13 cellular contexts compared by ENCODE assay signal in genomic region chrX:13377537-13377936, GRCh38. TPM values are rescaled to one million over a fixed set of nuclear protein-coding genes. Genes with fewer than 3 reads are reported as not detected.
DNase-seq lines count a peak whose midpoint lies in the region; ATAC-seq and TF ChIP-seq lines count a peak whose summit lies in the region.
"Had no signal": no experiment of that assay in that cellular context is flagged by ENCODE, and none has a peak within 500 bp of the region (broad histone marks: within the 10 kb centered on the region; RNA-seq: fewer than 3 reads in every experiment).

No MANE protein-coding gene starts in this region.

- intact Hi-C loops in thyroid gland (cut with DNase I), result no loop called here

- no peak overlapping the region for H3K27ac ChIP-seq in thyroid gland

- H3K36me3 ChIP-seq in Loucy (ENCODE audit: insufficient read depth, low read length) (no peaks in the 10 kb centered on the region), thyroid gland (no peaks in the 10 kb centered on the region)
- H3K36me3 ChIP-seq: spleen had no signal

- H3K4me3 ChIP-seq in Loucy (ENCODE audit: low read length, poor library complexity, severe bottlenecking), result no peak overlapping the region
- H3K4me3 ChIP-seq in thyroid gland (replicated peaks in 1 of 3), result no peak overlapping the region
- H3K4me3 ChIP-seq: spleen had no signal

- WGBS in thyroid gland, 2 donors, result 76% methylated on average over 7 of the region's 7 CpGs

- H3K4me1 ChIP-seq in Loucy (ENCODE audit: insufficient read depth, low read length, poor library complexity, severe bottlenecking) (peaks cover 12% of the 10 kb centered on the region), thyroid gland (no peaks in the 10 kb centered on the region)
- H3K4me1 ChIP-seq: spleen had no signal

- peak overlapping the region; percentile 57 for H3K4me2 ChIP-seq in Loucy (ENCODE audit: low read depth, low read length, poor library complexity, severe bottlenecking)

- no peaks in the 10 kb centered on the region for H3K9me3 ChIP-seq in Loucy (ENCODE audit: insufficient read depth, low read depth, low read length)
- no peaks in the 10 kb centered on the region for H3K9me3 ChIP-seq in thyroid gland
- H3K9me3 ChIP-seq: spleen had no signal

- no peaks in the 10 kb centered on the region for H3F3A ChIP-seq in Loucy (ENCODE audit: low read depth)

- no peaks in the 10 kb centered on the region for H3K79me2 ChIP-seq in Loucy (ENCODE audit: insufficient read depth, low read length)

- TF ChIP-seq CTCF in AG09319 (IDR thresholded peaks at IDR 0.05; ENCODE audit: low read depth, low read length) (no peak), Loucy (conservative IDR thresholded peaks at IDR 0.05; ENCODE audit: low read length) (no peak), thyroid gland (IDR thresholded peaks at IDR 0.05) (no peak)

- H3K9me2 ChIP-seq in Loucy (replicated peaks; ENCODE audit: low read depth, low read length), result no peaks in the 10 kb centered on the region

- DNase-seq in AG09319 (ENCODE audit: extremely low read depth, low read depth) (peak; percentile 84), astrocyte of the hippocampus (ENCODE audit: low read depth, low spot score) (peak; percentile 66), iris pigment epithelial cell (ENCODE audit: low read depth) (peak; percentile 88), NCI-H146 treated with DMSO at 0.1 percent for 48 hours (lab: John Stamatoyannopoulos, UW; ENCODE audit: unreplicated experiment) (no peak), thyroid gland (no peak), iPS-NIHi11 (ENCODE audit: low spot score) (no peak)
- DNase-seq: cortex of kidney, DMS53, SIG-M5, spleen had no signal

- ATAC-seq in HG02763 (IDR thresholded peaks at IDR 0.05; ENCODE audit: unreplicated experiment), result no peak

- H3K9ac ChIP-seq in Loucy (ENCODE audit: low read depth, low read length, poor library complexity, severe bottlenecking), result no peak overlapping the region

- no peaks in the 10 kb centered on the region for H4K20me1 ChIP-seq in Loucy (ENCODE audit: insufficient read depth, low read length, poor library complexity, severe bottlenecking)

- H2AFZ ChIP-seq in Loucy (ENCODE audit: low read length), result no peak overlapping the region

- no peak for TF ChIP-seq POLR2A in thyroid gland (IDR thresholded peaks at IDR 0.05)

- H3K27me3 ChIP-seq in Loucy (ENCODE audit: insufficient read depth, low read length, poor library complexity, severe bottlenecking), result no peaks in the 10 kb centered on the region
- no peaks in the 10 kb centered on the region for H3K27me3 ChIP-seq in thyroid gland
- H3K27me3 ChIP-seq: spleen had no signal

RNA-seq across cellular contexts. Expression of gene ATXN3L, which starts 57.7 kb away (rescaled TPM):
- total RNA-seq in thyroid gland, result not detected
- total RNA-seq: spleen, subcutaneous adipose tissue had no signal

Comparison
In these comparisons a context has a peak if more than half of its experiments do, and no peak if none do; other contexts are left out.
1. DNase-seq: peak in AG09319 (single experiment), astrocyte of the hippocampus (single experiment) and iris pigment epithelial cell (single experiment); none in NCI-H146 treated with DMSO at 0.1 percent for 48 hours (single experiment), thyroid gland (0 of 2) and iPS-NIHi11 (single experiment).